In the genomic region with DNA sequence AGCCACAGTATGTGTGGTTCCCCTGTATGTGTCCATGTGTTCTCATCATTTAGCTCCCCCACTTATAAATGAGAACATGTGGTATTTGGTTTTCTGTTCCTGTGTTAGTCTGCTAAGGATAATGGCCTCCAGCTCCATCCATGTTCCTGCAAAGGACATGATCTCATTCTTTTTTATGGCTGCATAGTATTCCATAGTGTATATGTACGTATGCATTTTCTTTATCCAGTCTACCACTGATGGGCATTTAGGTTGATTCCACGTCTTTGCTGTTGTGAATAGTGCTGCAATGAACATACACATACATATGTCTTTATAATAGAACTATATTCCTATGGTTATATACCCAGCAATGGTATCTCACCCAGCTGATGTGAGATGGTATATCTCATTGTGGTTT, we compare ENCODE assay signal across 1 cellular context.
TF ChIP-seq lines count a peak whose summit lies in the region.

No MANE protein-coding gene starts in this region.

TF ChIP-seq in HepG2, 621 proteins besides CTCF, POLR2A, EP300 and RAD21:
- TF ChIP-seq, protein P1, sequence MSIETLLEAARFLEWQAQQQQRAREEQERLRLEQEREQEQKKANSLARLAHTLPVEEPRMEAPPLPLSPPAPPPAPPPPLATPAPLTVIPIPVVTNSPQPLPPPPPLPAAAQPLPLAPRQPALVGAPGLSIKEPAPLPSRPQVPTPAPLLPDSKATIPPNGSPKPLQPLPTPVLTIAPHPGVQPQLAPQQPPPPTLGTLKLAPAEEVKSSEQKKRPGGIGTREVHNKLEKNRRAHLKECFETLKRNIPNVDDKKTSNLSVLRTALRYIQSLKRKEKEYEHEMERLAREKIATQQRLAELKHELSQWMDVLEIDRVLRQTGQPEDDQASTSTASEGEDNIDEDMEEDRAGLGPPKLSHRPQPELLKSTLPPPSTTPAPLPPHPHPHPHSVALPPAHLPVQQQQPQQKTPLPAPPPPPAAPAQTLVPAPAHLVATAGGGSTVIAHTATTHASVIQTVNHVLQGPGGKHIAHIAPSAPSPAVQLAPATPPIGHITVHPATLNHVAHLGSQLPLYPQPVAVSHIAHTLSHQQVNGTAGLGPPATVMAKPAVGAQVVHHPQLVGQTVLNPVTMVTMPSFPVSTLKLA (IDR thresholded peaks at IDR 0.05), result peak; percentile 83
TF ChIP-seq in HepG2: peak in this region for 1; not testable (repeated sequence) for 620.
